8 cellular contexts compared by ENCODE assay signal in the genomic region with DNA sequence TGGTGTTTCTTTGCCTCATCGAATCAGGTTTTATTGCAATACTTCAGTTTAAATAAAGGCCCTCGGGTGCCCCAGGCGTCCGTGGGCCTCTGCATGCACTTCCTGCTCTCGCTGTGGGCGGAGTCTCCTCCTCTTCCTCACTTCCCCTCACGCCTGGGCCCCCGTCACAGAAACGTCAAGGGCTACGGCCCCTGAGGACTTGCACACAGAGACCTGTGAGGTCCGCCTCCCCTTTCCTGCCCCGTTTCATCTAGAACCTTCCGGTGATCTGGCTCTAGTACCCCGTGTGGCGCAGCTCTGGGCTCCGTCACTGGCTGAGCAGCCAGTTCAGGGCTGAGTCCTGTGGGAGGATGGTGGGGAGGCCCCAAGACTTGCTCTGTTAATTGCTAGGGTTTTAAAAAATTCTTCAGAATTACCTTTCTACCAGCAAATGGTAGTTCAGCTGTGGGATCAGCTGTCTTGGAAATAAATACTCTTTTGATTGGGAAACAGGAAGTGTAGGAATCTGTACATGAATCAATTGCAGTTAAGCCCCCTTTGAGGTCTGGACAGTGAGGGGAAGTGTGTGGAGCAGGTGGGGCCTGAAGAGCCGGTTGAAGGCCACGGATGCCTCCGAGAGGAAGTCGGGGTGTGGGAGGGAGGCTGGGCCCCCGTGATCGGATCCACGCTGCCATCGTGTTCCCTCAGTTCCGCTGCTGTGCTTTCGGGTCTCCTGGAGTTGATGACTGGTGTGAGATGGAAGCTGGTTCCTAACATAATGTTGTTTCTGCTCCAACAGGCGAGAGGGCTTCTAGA. TPM values are rescaled to one million over a fixed set of nuclear protein-coding genes. Genes with fewer than 3 reads are reported as not detected.
DNase-seq lines count a peak whose midpoint lies in the region; ATAC-seq and TF ChIP-seq lines count a peak whose summit lies in the region.

No MANE protein-coding gene starts in this region.

- ATAC-seq in GM19468 (IDR thresholded peaks at IDR 0.05; ENCODE audit: extremely low read depth, unreplicated experiment), result peak; percentile 33

- peak overlapping the region; percentile 66 for H3K27ac ChIP-seq in left ventricle myocardium inferior (replicated peaks)

- H3K36me3 ChIP-seq in left ventricle myocardium inferior, result peaks cover 7% of the 10 kb centered on the region

- DNase-seq in AML-193 (lab: John Stamatoyannopoulos, UW) (peak; percentile 18 to 67), KBM-7 (peak; percentile 78), activated T-cell treated with anti-CD3 and anti-CD28 coated beads for 1 hour (ENCODE audit: low read depth) (peak; percentile 79), left ventricle myocardium inferior (peak; percentile 54), dedifferentiated amniotic fluid mesenchymal stem cell (ENCODE audit: extremely low spot score) (no peak), NCI-H2107 treated with DMSO at 0.1 percent for 48 hours (lab: John Stamatoyannopoulos, UW; ENCODE audit: unreplicated experiment) (no peak)
- peak; percentile 72 to 74 for DNase-seq in stimulated activated CD4-positive, alpha-beta T cell treated with anti-CD3 and anti-CD28 coated beads, Interleukin-4, amount 100 ng/mL, for 48 hours (ENCODE audit: low read depth in 2 of 2)

- peaks cover 46% of the 10 kb centered on the region for H3K4me1 ChIP-seq in left ventricle myocardium inferior

- intact Hi-C loops in left ventricle myocardium inferior (cut with micrococcal nuclease), result no loop called here

- in situ Hi-C loops in KBM-7 (cut with MboI; ENCODE audit: low pct_unique_long_range_greater_than_20kb, low sequenced_read_pairs), result loop anchor here (10.0 kb wide), 1 partner anchor 109 kb away; no protein-coding TSS in a partner anchor

- no peaks in the 10 kb centered on the region for H3K27me3 ChIP-seq in left ventricle myocardium inferior (ENCODE audit: low read depth)

- H3K9me3 ChIP-seq in left ventricle myocardium inferior (replicated peaks), result no peaks in the 10 kb centered on the region

- peak overlapping the region; percentile 43 for H3K4me3 ChIP-seq in left ventricle myocardium inferior

- TF ChIP-seq CTCF in left ventricle myocardium inferior (IDR thresholded peaks at IDR 0.05; ENCODE audit: borderline replicate concordance), result no peak

RNA-seq across cellular contexts. Expression of a gene that starts 10.2 kb away (rescaled TPM):
- 18.3 TPM for total RNA-seq in left ventricle myocardium inferior

Comparison
In these comparisons a context has a peak if more than half of its experiments do, and no peak if none do; other contexts are left out.
1. DNase-seq: peak in AML-193 (2 of 2), KBM-7 (single experiment), activated T-cell treated with anti-CD3 and anti-CD28 coated beads for 1 hour (single experiment), left ventricle myocardium inferior (single experiment) and stimulated activated CD4-positive, alpha-beta T cell treated with anti-CD3 and anti-CD28 coated beads, Interleukin-4, amount 100 ng/mL, for 48 hours (2 of 2); none in dedifferentiated amniotic fluid mesenchymal stem cell (single experiment) and NCI-H2107 treated with DMSO at 0.1 percent for 48 hours (single experiment).